ENCODE assay signal across 1 cellular context in the genomic region with DNA sequence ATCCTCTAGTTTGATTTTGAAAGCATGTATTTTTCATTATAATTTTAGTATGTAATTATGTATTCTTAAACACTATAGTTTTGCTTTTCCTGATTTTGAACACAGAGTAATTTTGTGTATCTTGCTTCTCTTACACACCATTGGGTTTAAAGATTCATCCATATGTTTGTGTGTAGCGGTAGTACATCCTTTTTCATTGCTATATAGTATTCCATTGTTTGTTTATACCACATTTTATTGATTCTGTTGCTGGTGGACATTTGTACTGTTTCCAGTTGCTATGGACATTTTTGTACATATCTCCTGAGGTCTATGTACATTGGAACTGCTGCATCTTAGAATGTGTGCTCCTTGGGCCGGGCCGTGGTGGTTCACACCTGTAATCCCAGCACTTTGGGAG.
TF ChIP-seq lines count a peak whose summit lies in the region.

No MANE protein-coding gene starts in this region.

TF ChIP-seq in GM12878, 131 proteins besides CTCF, POLR2A, EP300 and RAD21:
- no peak for TF ChIP-seq SUZ12 (IDR thresholded peaks at IDR 0.05; ENCODE audit: unreplicated experiment)
- no peak for TF ChIP-seq MXI1 (IDR thresholded peaks at IDR 0.05; ENCODE audit: low read depth, low read length)
- TF ChIP-seq, protein P1, sequence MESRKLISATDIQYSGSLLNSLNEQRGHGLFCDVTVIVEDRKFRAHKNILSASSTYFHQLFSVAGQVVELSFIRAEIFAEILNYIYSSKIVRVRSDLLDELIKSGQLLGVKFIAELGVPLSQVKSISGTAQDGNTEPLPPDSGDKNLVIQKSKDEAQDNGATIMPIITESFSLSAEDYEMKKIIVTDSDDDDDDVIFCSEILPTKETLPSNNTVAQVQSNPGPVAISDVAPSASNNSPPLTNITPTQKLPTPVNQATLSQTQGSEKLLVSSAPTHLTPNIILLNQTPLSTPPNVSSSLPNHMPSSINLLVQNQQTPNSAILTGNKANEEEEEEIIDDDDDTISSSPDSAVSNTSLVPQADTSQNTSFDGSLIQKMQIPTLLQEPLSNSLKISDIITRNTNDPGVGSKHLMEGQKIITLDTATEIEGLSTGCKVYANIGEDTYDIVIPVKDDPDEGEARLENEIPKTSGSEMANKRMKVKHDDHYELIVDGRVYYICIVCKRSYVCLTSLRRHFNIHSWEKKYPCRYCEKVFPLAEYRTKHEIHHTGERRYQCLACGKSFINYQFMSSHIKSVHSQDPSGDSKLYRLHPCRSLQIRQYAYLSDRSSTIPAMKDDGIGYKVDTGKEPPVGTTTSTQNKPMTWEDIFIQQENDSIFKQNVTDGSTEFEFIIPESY (IDR thresholded peaks at IDR 0.05): 0 out of 2 replicates have a peak, but pooled peaks have one; percentile 55
- no peak for TF ChIP-seq MEF2A (IDR thresholded peaks at IDR 0.05; ENCODE audit: insufficient read depth, low read depth, low read length)
- no peak for TF ChIP-seq RELA (IDR thresholded peaks at IDR 0.05; ENCODE audit: borderline replicate concordance, partially characterized antibody)
- no peak for TF ChIP-seq CBX5 (IDR thresholded peaks at IDR 0.05; ENCODE audit: low read depth)
- TF ChIP-seq RB1 (IDR thresholded peaks at IDR 0.05; ENCODE audit: borderline replicate concordance): no peak
- no peak for TF ChIP-seq NR2C1 (IDR thresholded peaks at IDR 0.05)
- TF ChIP-seq GATAD2B (conservative IDR thresholded peaks at IDR 0.05; ENCODE audit: low read depth): no peak
